14 cellular contexts compared by ENCODE assay signal in the genomic region with DNA sequence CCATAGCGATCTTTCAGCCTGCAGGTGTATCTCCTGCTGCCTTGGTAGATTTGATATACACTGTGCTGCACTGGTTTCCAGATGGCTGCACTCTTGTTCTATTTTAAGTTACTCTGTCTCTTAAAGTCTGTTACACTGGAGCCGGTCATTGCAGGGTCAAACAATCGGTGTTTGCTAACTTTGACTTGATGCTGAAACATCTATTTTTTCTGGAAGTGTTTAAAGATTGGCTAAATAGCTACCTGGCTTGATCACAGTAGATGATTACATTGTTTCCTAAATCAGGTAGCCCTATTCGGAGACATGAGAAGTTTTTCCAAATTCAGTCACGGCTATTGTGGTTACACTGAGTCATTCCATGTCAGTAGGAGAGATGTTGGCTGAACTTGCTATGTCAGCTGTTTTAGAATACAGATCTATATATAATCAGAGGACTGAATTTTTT.
A peak's percentile ranks its signal among the peaks of the same experiment; 100 is the strongest.
DNase-seq lines count a peak whose midpoint lies in the region; ATAC-seq and TF ChIP-seq lines count a peak whose summit lies in the region.
"Had no signal": no experiment of that assay in that cellular context is flagged by ENCODE, and none has a peak within 500 bp of the region (broad histone marks: within the 10 kb centered on the region; RNA-seq: fewer than 3 reads in every experiment).

No MANE protein-coding gene starts in this region.

- no peak for ATAC-seq in GM19455 (IDR thresholded peaks at IDR 0.05; ENCODE audit: unreplicated experiment)
- ATAC-seq: natural killer cell treated with Interleukin-12 subunit alpha and Interleukin-12 subunit beta and Interleukin-15 and Interleukin-18, amount 100 ng/mL, for 72 hours had no signal

- intact Hi-C loops in MCF 10A (cut with micrococcal nuclease) (no loop called here), breast epithelium (cut with DNase I; ENCODE audit: low total_unique reads) (no loop called here), thyroid gland (cut with DNase I) (no loop called here)

- POLR2A ChIA-PET in MCF 10A (lab: Yijun Ruan, JAX) = interaction anchor here (0.5 to 0.8 kb wide), 3 partner anchors 9 to 1195 kb away, joined by 3 to 4 read pairs (median 3); no protein-coding TSS in a partner anchor

- no peaks in the 10 kb centered on the region for H3K4me1 ChIP-seq in breast epithelium
- H3K4me1 ChIP-seq in cardiac muscle cell (ENCODE audit: low read depth) = peaks cover 21% of the 10 kb centered on the region
- peaks cover 4 to 8% of the 10 kb centered on the region in 2 donors for H3K4me1 ChIP-seq in thyroid gland
- H3K4me1 ChIP-seq: esophagus squamous epithelium had no signal

- CTCF ChIA-PET in MCF 10A (lab: Yijun Ruan, JAX) = no interaction called here

- H3K4me1 Mint-ChIP-seq in MCF 10A (ENCODE audit: insufficient read depth, unreplicated experiment) = no peaks in the 10 kb centered on the region

- H3F3A ChIP-seq in SU-DHL-6 (ENCODE audit: insufficient read depth) = peaks cover 11% of the 10 kb centered on the region

- DNase-seq in MCF 10A (ENCODE audit: unreplicated experiment) (peak; percentile 56), breast epithelium (ENCODE audit: low spot score in 2 of 2) (no peak), cardiac muscle cell (ENCODE audit: low read depth in 1 of 2, low spot score in 1 of 2) (peak in 1 of 2 donors; percentile 60), thyroid gland (peak; percentile 11 to 26), NCI-H2227 treated with DMSO at 0.1 percent for 48 hours (lab: John Stamatoyannopoulos, UW) (no peak), RKO (ENCODE audit: low spot score) (no peak)
- DNase-seq: activated T-cell treated with anti-CD3 and anti-CD28 coated beads, Interleukin-2, amount 50 U/mL, for 1 hour; DMS79; esophagus squamous epithelium had no signal

- BruUV-seq in MCF 10A (replicated peaks; lab: Mats Ljungman, UMichigan) = no TSS peak

- TF ChIP-seq POLR2A in breast epithelium (IDR thresholded peaks at IDR 0.05) = no peak
- no peak for TF ChIP-seq POLR2A in thyroid gland (IDR thresholded peaks at IDR 0.05)

- H3K4me3 Mint-ChIP-seq in MCF 10A (ENCODE audit: unreplicated experiment) = no peak overlapping the region
- H3K4me3 Mint-ChIP-seq: brain; natural killer cell treated with Interleukin-12 subunit alpha and Interleukin-12 subunit beta and Interleukin-15 and Interleukin-18, amount 100 ng/mL, for 72 hours; type B pancreatic cell had no signal

- H3K36me3 ChIP-seq in breast epithelium (no peaks in the 10 kb centered on the region), SU-DHL-6 (ENCODE audit: low read length) (peaks cover 15% of the 10 kb centered on the region), cardiac muscle cell (no peaks in the 10 kb centered on the region), thyroid gland (no peaks in the 10 kb centered on the region)
- H3K36me3 ChIP-seq: esophagus squamous epithelium had no signal

- no peaks in the 10 kb centered on the region for H3K9me2 ChIP-seq in SU-DHL-6 (replicated peaks; ENCODE audit: insufficient read depth, low read length)

- no peaks in the 10 kb centered on the region for H3K27me3 ChIP-seq in breast epithelium
- no peaks in the 10 kb centered on the region for H3K27me3 ChIP-seq in SU-DHL-6 (ENCODE audit: low read length)
- H3K27me3 ChIP-seq in cardiac muscle cell = no peaks in the 10 kb centered on the region
- H3K27me3 ChIP-seq in thyroid gland = no peaks in the 10 kb centered on the region
- H3K27me3 ChIP-seq: esophagus squamous epithelium had no signal

- H3K9me3 Mint-ChIP-seq in MCF 10A (ENCODE audit: unreplicated experiment) = no peaks in the 10 kb centered on the region
- H3K9me3 Mint-ChIP-seq: type B pancreatic cell had no signal

- peak overlapping the region; percentile 21 for H3K9ac ChIP-seq in SU-DHL-6 (ENCODE audit: low read length)

- peak overlapping the region; percentile 42 for H3K4me2 ChIP-seq in SU-DHL-6 (ENCODE audit: low read depth, low read length, poor library complexity, severe bottlenecking)

- WGBS in thyroid gland, 2 donors = 26 to 36% methylated on average over 5 of the region's 5 CpGs

- no peak overlapping the region for H3K27ac Mint-ChIP-seq in MCF 10A (ENCODE audit: low read depth, unreplicated experiment)
- H3K27ac Mint-ChIP-seq: natural killer cell treated with Interleukin-12 subunit alpha and Interleukin-12 subunit beta and Interleukin-15 and Interleukin-18, amount 100 ng/mL, for 72 hours; type B pancreatic cell had no signal

- H3K27me3 Mint-ChIP-seq in MCF 10A (ENCODE audit: insufficient read depth, unreplicated experiment) = no peaks in the 10 kb centered on the region
- H3K27me3 Mint-ChIP-seq: brain; natural killer cell treated with Interleukin-12 subunit alpha and Interleukin-12 subunit beta and Interleukin-15 and Interleukin-18, amount 100 ng/mL, for 72 hours; type B pancreatic cell had no signal

- H3K36me3 Mint-ChIP-seq in MCF 10A (ENCODE audit: insufficient read depth, unreplicated experiment) = no peaks in the 10 kb centered on the region
- H3K36me3 Mint-ChIP-seq: brain; natural killer cell treated with Interleukin-12 subunit alpha and Interleukin-12 subunit beta and Interleukin-15 and Interleukin-18, amount 100 ng/mL, for 72 hours; type B pancreatic cell had no signal

- H4K20me1 ChIP-seq in SU-DHL-6 (ENCODE audit: low read depth, low read length) = no peaks in the 10 kb centered on the region

- peak overlapping the region; percentile 30 for H2AFZ ChIP-seq in SU-DHL-6 (ENCODE audit: low read depth, low read length, severe bottlenecking)

- H3K4me3 ChIP-seq in breast epithelium (no peak overlapping the region), SU-DHL-6 (ENCODE audit: insufficient read depth, low read length, poor library complexity, severe bottlenecking) (no peak overlapping the region), cardiac muscle cell (no peak overlapping the region), thyroid gland (replicated peaks in 1 of 3) (no peak overlapping the region)
- H3K4me3 ChIP-seq: esophagus squamous epithelium had no signal

- TF ChIP-seq CTCF in MCF 10A (IDR thresholded peaks at IDR 0.05; ENCODE audit: unreplicated experiment) (no peak), breast epithelium (IDR thresholded peaks at IDR 0.05) (no peak), SU-DHL-6 (IDR thresholded peaks at IDR 0.05; ENCODE audit: insufficient read depth, low read length, poor library complexity, severe bottlenecking) (no peak), cardiac muscle cell (IDR thresholded peaks at IDR 0.05; ENCODE audit: low read depth, low read length) (no peak), thyroid gland (IDR thresholded peaks at IDR 0.05) (no peak)

- H3K27ac ChIP-seq in breast epithelium (no peak overlapping the region), SU-DHL-6 (ENCODE audit: low read depth, low read length) (peak overlapping the region; percentile 78), cardiac muscle cell (peak overlapping the region; percentile 76), thyroid gland (no peak overlapping the region)
- H3K27ac ChIP-seq: esophagus squamous epithelium had no signal

- H3K9me3 ChIP-seq in breast epithelium (no peaks in the 10 kb centered on the region), SU-DHL-6 (ENCODE audit: insufficient read depth, low read length) (peaks cover 15% of the 10 kb centered on the region; the same call in 1 of the 2 replicates), cardiac muscle cell (ENCODE audit: low read depth) (no peaks in the 10 kb centered on the region), thyroid gland (no peaks in the 10 kb centered on the region)
- H3K9me3 ChIP-seq: esophagus squamous epithelium had no signal

- H3K79me2 ChIP-seq in SU-DHL-6 (ENCODE audit: insufficient read depth, low read length) = no peaks in the 10 kb centered on the region

Comparison
In these comparisons a context has a peak if more than half of its experiments do, and no peak if none do; other contexts are left out.
1. DNase-seq: peak in MCF 10A (single experiment) and thyroid gland (2 of 2); none in breast epithelium (0 of 2), NCI-H2227 treated with DMSO at 0.1 percent for 48 hours (single experiment) and RKO (single experiment).
2. H3K27ac ChIP-seq: peak in SU-DHL-6 (single experiment) and cardiac muscle cell (single experiment); none in breast epithelium (0 of 2) and thyroid gland (0 of 3).